Comparison of ENCODE assay signal across 8 cellular contexts in genomic region chr15:90419738-90420487, GRCh38. TPM values are rescaled to one million over a fixed set of nuclear protein-coding genes. Genes with fewer than 3 reads are reported as not detected.
DNase-seq lines count a peak whose midpoint lies in the region; ATAC-seq, FAIRE-seq and TF ChIP-seq lines count a peak whose summit lies in the region.

No MANE protein-coding gene starts in this region.

- H3K79me2 ChIP-seq in H1 (ENCODE audit: control insufficient read depth in 1 of 2, insufficient read depth in 2 of 2, low read length in 2 of 2) = peaks cover 8 to 88% of the 10 kb centered on the region in 2 experiments; a peak in 3 of 4 replicates

- peak overlapping the region; percentile 32; the same call in 1 of the 2 replicates for H2BK5ac ChIP-seq in H1 (ENCODE audit: low read depth, low read length)

- no peak overlapping the region for H2BK20ac ChIP-seq in H1 (ENCODE audit: low read length)

- TF ChIP-seq CTCF in H1 (IDR thresholded peaks at IDR 0.05; ENCODE audit: control extremely low read depth in 1 of 3, insufficient read depth in 1 of 3, low read depth in 1 of 3, low read length in 3 of 3) (no peak), ovary (IDR thresholded peaks at IDR 0.05) (no peak)

- ATAC-seq in GM21367 (IDR thresholded peaks at IDR 0.05; ENCODE audit: unreplicated experiment) (peak; percentile 58), HG03139 (IDR thresholded peaks at IDR 0.05; ENCODE audit: unreplicated experiment) (no peak)

- no peak overlapping the region for H2BK12ac ChIP-seq in H1 (ENCODE audit: low read depth, low read length)

- FAIRE-seq in H1 (lab: Jason Lieb, UNC) = no peak

- H3K4me2 ChIP-seq in H1 (ENCODE audit: insufficient read depth in 1 of 2, low read depth in 2 of 2, low read length in 2 of 2) = peak overlapping the region; percentile 25 to 31; a peak in 1 of 4 replicates

- H3K27ac ChIP-seq in H1 (ENCODE audit: low read depth, low read length) = no peak overlapping the region
- peak overlapping the region in 1 of 2 donors; percentile 22 for H3K27ac ChIP-seq in ovary

- no peak for TF ChIP-seq POLR2A in H1 (IDR thresholded peaks at IDR 0.05; ENCODE audit: control extremely low read depth in 1 of 2, low read depth in 2 of 2, low read length in 2 of 2)
- TF ChIP-seq POLR2A in ovary (IDR thresholded peaks at IDR 0.05) = no peak

- TF ChIP-seq EP300 in H1 (IDR thresholded peaks at IDR 0.05; ENCODE audit: borderline replicate concordance in 1 of 2, low read depth in 2 of 2, low read length in 2 of 2) (no peak), ovary (IDR thresholded peaks at IDR 0.05) (no peak)

- H3K4ac ChIP-seq in H1 (replicated peaks; ENCODE audit: insufficient read length, low read depth, low read length) = no peak overlapping the region

- peaks cover 6% of the 10 kb centered on the region; the same call in 1 of the 2 replicates for H3K79me1 ChIP-seq in H1 (ENCODE audit: low read depth, low read length)

- H3K4me3 ChIP-seq in H1 (ENCODE audit: extremely low read depth in 1 of 4, insufficient read depth in 2 of 4, low read depth in 3 of 4, low read length in 4 of 4) (peak overlapping the region in 1 of 4 experiments; percentile 2; a peak in 1 of 8 replicates), ovary (peak overlapping the region; percentile 9)

- H3K56ac ChIP-seq in H1 (replicated peaks; ENCODE audit: insufficient read length, low read depth, low read length) = no peak overlapping the region

- no peak overlapping the region for H4K91ac ChIP-seq in H1 (replicated peaks; ENCODE audit: insufficient read length, low read length)

- peaks cover 0 to 9% (median 5%) of the 10 kb centered on the region in 4 experiments; a peak in 6 of 7 replicates for H3K4me1 ChIP-seq in H1 (replicated peaks in 1 of 4; ENCODE audit: control insufficient read depth in 3 of 4, insufficient read depth in 4 of 4, low read length in 3 of 4)
- H3K4me1 ChIP-seq in ovary (ENCODE audit: insufficient read depth) = peaks cover 28% of the 10 kb centered on the region

- no peak overlapping the region for H4K8ac ChIP-seq in H1 (ENCODE audit: extremely low read depth, insufficient read depth, low read length)

- H3K9ac ChIP-seq in H1 (replicated peaks in 1 of 4; ENCODE audit: extremely low read depth in 1 of 4, low read depth in 3 of 4, low read length in 3 of 4) = no peak overlapping the region

- peak; percentile 87 for DNase-seq in A172 (ENCODE audit: low spot score)
- DNase-seq in RKO (ENCODE audit: low spot score) = peak; percentile 67
- no peak for DNase-seq in H1 (ENCODE audit: low read depth in 1 of 2, low spot score in 2 of 2)
- no peak for DNase-seq in ovary
- no peak for DNase-seq in NCI-H748 (lab: John Stamatoyannopoulos, UW; ENCODE audit: unreplicated experiment)
- DNase-seq in SKM-1 (lab: John Stamatoyannopoulos, UW; ENCODE audit: unreplicated experiment) = no peak

- intact Hi-C loops in ovary (cut with DNase I) = no loop called here

- no peak overlapping the region for H2BK120ac ChIP-seq in H1 (replicated peaks; ENCODE audit: low read depth, low read length)

- CTCF ChIA-PET in H1 (lab: Charles Lee; ENCODE audit: partially characterized antibody) = interaction anchor here (0.9 to 1.3 kb wide), 2 partner anchors 57 to 99 kb away, joined by 3 read pairs; no protein-coding TSS in a partner anchor

- no peak overlapping the region for H3K14ac ChIP-seq in H1 (ENCODE audit: insufficient read length)

- 74% methylated on average over 7 of the region's 7 CpGs; no CpG with 5 or more reads in 1 of the 2 experiments for WGBS in H1 (ENCODE audit: extremely low coverage in 1 of 2, insufficient coverage in 1 of 2, insufficient read length in 1 of 2, insufficient replicate concordance in 2 of 2, low coverage in 1 of 2, low lambda C conversion rate in 2 of 2, missing lambda C conversion rate in 1 of 2), 2 experiments
- WGBS in ovary, 3 donors = 21 to 33% (median 28%) methylated on average over 7 of the region's 7 CpGs

- H2BK15ac ChIP-seq in H1 (ENCODE audit: low read length) = no peak overlapping the region

- H2AFZ ChIP-seq in H1 (ENCODE audit: low read length) = no peak overlapping the region

- H3K27me3 ChIP-seq in H1 (replicated peaks in 1 of 4; ENCODE audit: control insufficient read depth in 3 of 4, extremely low read depth in 1 of 4, insufficient read depth in 3 of 4, low read length in 3 of 4) (no peaks in the 10 kb centered on the region), ovary (no peaks in the 10 kb centered on the region)

- no peaks in the 10 kb centered on the region for H4K20me1 ChIP-seq in H1 (replicated peaks in 1 of 2; ENCODE audit: control insufficient read depth in 1 of 2, insufficient read depth in 2 of 2, low read length in 2 of 2)

- H2AK5ac ChIP-seq in H1 (ENCODE audit: low read depth, low read length) = peak overlapping the region; percentile 31; the same call in 1 of the 2 replicates

- H4K5ac ChIP-seq in H1 (ENCODE audit: insufficient read length, low read depth, low read length) = no peak overlapping the region

- H3K9me3 ChIP-seq in H1 (ENCODE audit: insufficient read depth in 2 of 2, low read depth in 1 of 2, low read length in 1 of 2) = no peaks in the 10 kb centered on the region
- no peaks in the 10 kb centered on the region for H3K9me3 ChIP-seq in ovary

- no peaks in the 10 kb centered on the region for H3K23me2 ChIP-seq in H1 (ENCODE audit: low read depth, low read length)

- no peak for TF ChIP-seq RAD21 in H1 (IDR thresholded peaks at IDR 0.05 in 1 of 2, conservative IDR thresholded peaks at IDR 0.05 in 1 of 2; ENCODE audit: low read depth in 2 of 2, low read length in 2 of 2)

- H3K36me3 ChIP-seq in H1 (ENCODE audit: control insufficient read depth in 2 of 4, insufficient read depth in 4 of 4, low read length in 3 of 4) = no peaks in the 10 kb centered on the region
- H3K36me3 ChIP-seq in ovary = no peaks in the 10 kb centered on the region

- no peak overlapping the region for H3K18ac ChIP-seq in H1 (ENCODE audit: extremely low read depth, low read length)

- H3K23ac ChIP-seq in H1 (ENCODE audit: insufficient read length) = no peak overlapping the region

- POLR2A ChIA-PET in H1 (lab: Charles Lee; ENCODE audit: partially characterized antibody) = interaction anchor here (0.6 kb wide), 1 partner anchor 148 kb away, joined by 3 read pairs; no protein-coding TSS in a partner anchor

TF ChIP-seq in H1, 55 proteins besides CTCF, POLR2A, EP300 and RAD21 (continues in another document):
- TF ChIP-seq RBBP5 (IDR thresholded peaks at IDR 0.05; ENCODE audit: borderline replicate concordance, low read depth, low read length) = no peak
- no peak for TF ChIP-seq SAP30 (IDR thresholded peaks at IDR 0.05; ENCODE audit: insufficient read depth, insufficient replicate concordance, low read length)
- no peak for TF ChIP-seq TAF1 (IDR thresholded peaks at IDR 0.05; ENCODE audit: low read depth, low read length)
- no peak for TF ChIP-seq EGR1 (IDR thresholded peaks at IDR 0.05; ENCODE audit: borderline replicate concordance, low read depth, low read length)
- no peak for TF ChIP-seq NANOG (IDR thresholded peaks at IDR 0.05; ENCODE audit: insufficient read depth, low read depth, low read length, poor library complexity, severe bottlenecking)
- no peak for TF ChIP-seq CREB1 (IDR thresholded peaks at IDR 0.05)
- TF ChIP-seq CBX5 (IDR thresholded peaks at IDR 0.05; ENCODE audit: low read depth, low read length) = no peak
- TF ChIP-seq GABPA (IDR thresholded peaks at IDR 0.05; ENCODE audit: borderline replicate concordance, insufficient read depth, low read length) = no peak
- TF ChIP-seq SUZ12 (IDR thresholded peaks at IDR 0.05; ENCODE audit: low read length) = no peak
- no peak for TF ChIP-seq SP2 (IDR thresholded peaks at IDR 0.05; ENCODE audit: low read length)
- TF ChIP-seq JUND (IDR thresholded peaks at IDR 0.05; ENCODE audit: low read length) = no peak
- TF ChIP-seq BRCA1 (IDR thresholded peaks at IDR 0.05; ENCODE audit: low read depth, low read length) = no peak
- no peak for TF ChIP-seq HDAC6 (IDR thresholded peaks at IDR 0.05; ENCODE audit: low read depth, low read length)
- no peak for TF ChIP-seq TEAD4 (IDR thresholded peaks at IDR 0.05; ENCODE audit: low read depth, low read length)
- TF ChIP-seq ATF3 (IDR thresholded peaks at IDR 0.05; ENCODE audit: insufficient read depth, low read depth, low read length) = no peak

RNA-seq across cellular contexts. Expression of gene IQGAP1, which starts 31.9 kb away (rescaled TPM):
- 211 and 213 TPM in 2 replicates for total RNA-seq in A172 (2014; rRNA removed; shearing (Covaris generic))
- total RNA-seq in H1 (2021; fragmentation: NEBNext Ultra II Directional; extraction: Animal tissue kit (Norgen Biotek cat#: 25700)) = 133 and 138 TPM in 2 replicates
- polyA plus RNA-seq in H1 (2011; rRNA removed) (34.8 and 56.0 TPM in 2 replicates), ovary (100 to 1,000 TPM in 1 of 2 donors, 10 to 100 TPM in 1; 68.1 to 173 TPM)
- polyA plus RNA-seq in H1 (2011; cell fraction: cytosol; rRNA removed) = 42.1 TPM
- polyA plus RNA-seq in H1 (2011; cell fraction: nucleus; rRNA removed) = 187 TPM
- polyA plus RNA-seq in H1 (2012, experiment 1 of 2) = 71.3 to 118 TPM (median 79.1 TPM) in 4 replicates
- polyA plus RNA-seq in H1 (2012, experiment 2 of 2) = 4.1 TPM
- 301 TPM for polyA plus RNA-seq in H1 (2013, experiment 1 of 2)
- polyA plus RNA-seq in H1 (2013, experiment 2 of 2) = 289 TPM
- polyA minus RNA-seq in H1 (2011; rRNA and poly(A)+ RNA removed) = 158 and 190 TPM in 2 replicates
- 60.2 TPM for polyA minus RNA-seq in H1 (2011; cell fraction: cytosol; rRNA and poly(A)+ RNA removed)
- 350 TPM for polyA minus RNA-seq in H1 (2011; cell fraction: nucleus; rRNA and poly(A)+ RNA removed)
- 100 to 1,000 TPM in 4 of 7 donors, 10 to 100 TPM in 3; 96.7 to 172 (median 108) TPM for total RNA-seq in ovary

Comparison
In these comparisons a context has a peak if more than half of its experiments do, and no peak if none do; other contexts are left out.
1. DNase-seq: peak in A172 (single experiment) and RKO (single experiment); none in H1 (0 of 2), ovary (0 of 5), NCI-H748 (single experiment) and SKM-1 (single experiment).